ENCODE assay signal across 1 cellular context in genomic region chr12:108640802-108641445, GRCh38.
TF ChIP-seq lines count a peak whose summit lies in the region.

No MANE protein-coding gene starts in this region.

TF ChIP-seq in K562, 482 proteins besides CTCF, POLR2A, EP300 and RAD21 (continued from another document and continues in another):
- 0 out of 6 replicates have a peak, but pooled peaks of 1 of the 3 experiments have one; percentile 27 for TF ChIP-seq ZBTB11 (CRISPR knock-in tag; IDR thresholded peaks at IDR 0.05)
- peak; percentile 89; the same call in 1 of the 2 replicates for TF ChIP-seq TRIM28 (IDR thresholded peaks at IDR 0.05)
- no peak for TF ChIP-seq SMAD2 (IDR thresholded peaks at IDR 0.05; ENCODE audit: low read depth, low read length)
- TF ChIP-seq CHAMP1 (IDR thresholded peaks at IDR 0.05) = 0 out of 2 replicates have a peak, but pooled peaks have one; percentile 35
- no peak for TF ChIP-seq TAF9B (IDR thresholded peaks at IDR 0.05; ENCODE audit: partially characterized antibody)
- no peak for TF ChIP-seq FOXJ3 (CRISPR knock-in tag; IDR thresholded peaks at IDR 0.05)
- 0 out of 2 replicates have a peak, but pooled peaks have one; percentile 22 for TF ChIP-seq ARID3A (IDR thresholded peaks at IDR 0.05; ENCODE audit: borderline replicate concordance, low read depth, low read length)
- TF ChIP-seq BCOR (IDR thresholded peaks at IDR 0.05) = peak; percentile 52; the same call in 1 of the 2 replicates
- TF ChIP-seq ZNF586 (CRISPR knock-in tag; conservative IDR thresholded peaks at IDR 0.05) = no peak
- peak; percentile 88 for TF ChIP-seq PRDM10 (IDR thresholded peaks at IDR 0.05; ENCODE audit: partially characterized antibody)
- no peak for TF ChIP-seq RREB1 (CRISPR knock-in tag; IDR thresholded peaks at IDR 0.05)
- peak; percentile 48 for TF ChIP-seq NCOR1 (IDR thresholded peaks at IDR 0.05)
- TF ChIP-seq MLLT1 (IDR thresholded peaks at IDR 0.05) = peak in 1 of 2 experiments; percentile 93; a peak in 2 of 4 replicates
- TF ChIP-seq NFRKB (IDR thresholded peaks at IDR 0.05; ENCODE audit: low read depth) = no peak
- TF ChIP-seq FOS (IDR thresholded peaks at IDR 0.05; ENCODE audit: extremely low read depth, insufficient read length) = no peak
- TF ChIP-seq NFIX (CRISPR knock-in tag; IDR thresholded peaks at IDR 0.05; ENCODE audit: low read depth) = peak; percentile 76
- peak; percentile 57 for TF ChIP-seq L3MBTL2 (IDR thresholded peaks at IDR 0.05)
- TF ChIP-seq AFF4 (CRISPR knock-in tag; IDR thresholded peaks at IDR 0.05) = 0 out of 2 replicates have a peak, but pooled peaks have one; percentile 61
- no peak for TF ChIP-seq ATF3 (IDR thresholded peaks at IDR 0.05)
- TF ChIP-seq ATF3 (CRISPR knock-in tag; conservative IDR thresholded peaks at IDR 0.05) = no peak
- TF ChIP-seq ZNF766 (CRISPR knock-in tag; conservative IDR thresholded peaks at IDR 0.05) = peak; percentile 93
- peak; percentile 72; the same call in 1 of the 2 replicates for TF ChIP-seq ZNF431 (CRISPR knock-in tag; IDR thresholded peaks at IDR 0.05)
- no peak for TF ChIP-seq ZNF740 (CRISPR knock-in tag; IDR thresholded peaks at IDR 0.05)
- no peak for TF ChIP-seq ZNF740 (tag; IDR thresholded peaks at IDR 0.05)
